ENCODE assay signal across 13 cellular contexts in genomic region chrX:153827016-153827415, GRCh38. TPM values are rescaled to one million over a fixed set of nuclear protein-coding genes. Genes with fewer than 3 reads are reported as not detected.
"Had no signal": no experiment of that assay in that cellular context is flagged by ENCODE, and none has a peak within 500 bp of the region (broad histone marks: within the 10 kb centered on the region; RNA-seq: fewer than 3 reads in every experiment).

No MANE protein-coding gene starts in this region.

- H3K27me3 Mint-ChIP-seq: activated CD4-positive, alpha-beta memory T cell treated with anti-CD3 and anti-CD28 coated beads for 36 hours; activated naive CD4-positive, alpha-beta T cell treated with anti-CD3 and anti-CD28 coated beads, Interleukin-2, amount 50 U/mL, for 24 hours had no signal

- H3K36me3 ChIP-seq: adrenal gland, esophagus muscularis mucosa, pancreas had no signal

- H3K27me3 ChIP-seq: testis had no signal

- DNase-seq: activated CD4-positive, alpha-beta memory T cell treated with anti-CD3 and anti-CD28 coated beads for 36 hours; activated CD8-positive, alpha-beta memory T cell treated with anti-CD3 and anti-CD28 coated beads, Interleukin-2, amount 10 ng/mL, durations not matched to agents 7 days and 5 days; activated effector memory CD4-positive, alpha-beta T cell treated with Interleukin-2 at 50 U/mL for 16 hours; activated T-cell treated with anti-CD3 and anti-CD28 coated beads, Interleukin-2, amount 50 U/mL, for 1 hour; adrenal gland; hypothalamus; pancreas; testis had no signal

- H3K36me3 Mint-ChIP-seq: activated CD4-positive, alpha-beta memory T cell treated with anti-CD3 and anti-CD28 coated beads for 36 hours; activated CD8-positive, alpha-beta memory T cell treated with anti-CD3 and anti-CD28 coated beads, Interleukin-2, amount 10 ng/mL, durations not matched to agents 7 days and 5 days; activated naive CD4-positive, alpha-beta T cell treated with anti-CD3 and anti-CD28 coated beads, Interleukin-2, amount 50 U/mL, for 24 hours had no signal

- H3K4me3 Mint-ChIP-seq: activated CD4-positive, alpha-beta memory T cell treated with anti-CD3 and anti-CD28 coated beads for 36 hours; activated CD8-positive, alpha-beta memory T cell treated with anti-CD3 and anti-CD28 coated beads, Interleukin-2, amount 10 ng/mL, durations not matched to agents 7 days and 5 days; activated naive CD4-positive, alpha-beta T cell treated with anti-CD3 and anti-CD28 coated beads, Interleukin-2, amount 50 U/mL, for 24 hours; stimulated activated naive CD8-positive, alpha-beta T cell treated with anti-CD3 and anti-CD28 coated beads, Interleukin-15, Interleukin-2, amounts not matched to agents 100 ng/mL and 50 ng/mL, for 24 hours had no signal

- H3K27ac ChIP-seq: adrenal gland, pancreas, testis had no signal

- H3K9me3 Mint-ChIP-seq: activated CD4-positive, alpha-beta memory T cell treated with anti-CD3 and anti-CD28 coated beads for 36 hours; activated naive CD4-positive, alpha-beta T cell treated with anti-CD3 and anti-CD28 coated beads, Interleukin-2, amount 50 U/mL, for 24 hours; stimulated activated naive CD8-positive, alpha-beta T cell treated with anti-CD3 and anti-CD28 coated beads, Interleukin-15, Interleukin-2, amounts not matched to agents 100 ng/mL and 50 ng/mL, for 24 hours had no signal

- H3K27ac Mint-ChIP-seq: activated CD4-positive, alpha-beta memory T cell treated with anti-CD3 and anti-CD28 coated beads for 36 hours; activated CD8-positive, alpha-beta memory T cell treated with anti-CD3 and anti-CD28 coated beads, Interleukin-2, amount 10 ng/mL, durations not matched to agents 7 days and 5 days; stimulated activated naive CD8-positive, alpha-beta T cell treated with anti-CD3 and anti-CD28 coated beads, Interleukin-15, Interleukin-2, amounts not matched to agents 100 ng/mL and 50 ng/mL, for 24 hours had no signal

- ATAC-seq: activated CD8-positive, alpha-beta memory T cell treated with anti-CD3 and anti-CD28 coated beads, Interleukin-2, amount 10 ng/mL, durations not matched to agents 7 days and 5 days; pancreas; sciatic nerve had no signal

- H3K4me3 ChIP-seq: adrenal gland, esophagus muscularis mucosa, pancreas, testis had no signal

- H3K9me3 ChIP-seq: adrenal gland, esophagus muscularis mucosa, pancreas, testis had no signal

- H3K4me1 ChIP-seq: adrenal gland, pancreas had no signal

RNA-seq across cellular contexts. Expression of gene SRPK3, which starts 46.2 kb away (rescaled TPM):
- total RNA-seq: activated CD4-positive, alpha-beta memory T cell treated with anti-CD3 and anti-CD28 coated beads for 36 hours; activated CD8-positive, alpha-beta memory T cell treated with anti-CD3 and anti-CD28 coated beads, Interleukin-2, amount 10 ng/mL, durations not matched to agents 7 days and 5 days; glomerular endothelial cell had no signal
